ENCODE assay signal across 8 cellular contexts in genomic region chrX:47523713-47524166, GRCh38. TPM values are rescaled to one million over a fixed set of nuclear protein-coding genes. Genes with fewer than 3 reads are reported as not detected.
DNase-seq lines count a peak whose midpoint lies in the region; ATAC-seq, FAIRE-seq and TF ChIP-seq lines count a peak whose summit lies in the region.

No MANE protein-coding gene starts in this region.

- H3K4me3 Mint-ChIP-seq in activated CD8-positive, alpha-beta memory T cell treated with anti-CD3 and anti-CD28 coated beads, Interleukin-2, amount 10 ng/mL, durations not matched to agents 7 days and 5 days = peak overlapping the region; percentile 56

- H3K4me1 ChIP-seq in keratinocyte (ENCODE audit: control insufficient read depth, extremely low read depth, insufficient read depth, low read length) (peaks cover 3% of the 10 kb centered on the region), testis (no peaks in the 10 kb centered on the region)

- no peaks in the 10 kb centered on the region for H3K27me3 ChIP-seq in keratinocyte (ENCODE audit: control insufficient read depth, extremely low read depth, insufficient read depth, low read length)
- H3K27me3 ChIP-seq in testis = no peaks in the 10 kb centered on the region

- FAIRE-seq in keratinocyte (lab: Jason Lieb, UNC) = no peak

- DNase-seq in activated CD8-positive, alpha-beta memory T cell treated with anti-CD3 and anti-CD28 coated beads, Interleukin-2, amount 10 ng/mL, durations not matched to agents 7 days and 5 days = no peak
- no peak for DNase-seq in activated CD8-positive, alpha-beta memory T cell treated with anti-CD3 and anti-CD28 coated beads for 24 hours
- DNase-seq in activated naive CD4-positive, alpha-beta T cell treated with anti-CD3 and anti-CD28 coated beads, Interleukin-2, amount 50 U/mL, for 72 hours (ENCODE audit: low spot score in 2 of 2) = no peak
- DNase-seq in keratinocyte (ENCODE audit: low read depth, low spot score) (no peak), testis (no peak), SW480 (ENCODE audit: low spot score) (no peak), Ammon's horn (ENCODE audit: low spot score) (no peak)
- no peak for DNase-seq in effector CD4-positive, alpha-beta T cell

- dilution Hi-C loops in keratinocyte (cut with MboI; ENCODE audit: extremely low pct_ligation_motif_present, low sequenced_read_pairs) = no loop called here

- no peaks in the 10 kb centered on the region for H3K9me3 Mint-ChIP-seq in activated CD8-positive, alpha-beta memory T cell treated with anti-CD3 and anti-CD28 coated beads, Interleukin-2, amount 10 ng/mL, durations not matched to agents 7 days and 5 days (ENCODE audit: low read depth)
- H3K9me3 Mint-ChIP-seq in activated naive CD4-positive, alpha-beta T cell treated with anti-CD3 and anti-CD28 coated beads, Interleukin-2, amount 50 U/mL, for 72 hours = no peaks in the 10 kb centered on the region

- H3K9me1 ChIP-seq in keratinocyte (ENCODE audit: control insufficient read depth, extremely low read depth, insufficient read depth, low read length) = no peaks in the 10 kb centered on the region

- H3K4me1 Mint-ChIP-seq in activated CD8-positive, alpha-beta memory T cell treated with anti-CD3 and anti-CD28 coated beads, Interleukin-2, amount 10 ng/mL, durations not matched to agents 7 days and 5 days = peaks cover 4% of the 10 kb centered on the region

- H3K36me3 Mint-ChIP-seq in activated CD8-positive, alpha-beta memory T cell treated with anti-CD3 and anti-CD28 coated beads, Interleukin-2, amount 10 ng/mL, durations not matched to agents 7 days and 5 days = no peaks in the 10 kb centered on the region
- no peaks in the 10 kb centered on the region for H3K36me3 Mint-ChIP-seq in activated naive CD4-positive, alpha-beta T cell treated with anti-CD3 and anti-CD28 coated beads, Interleukin-2, amount 50 U/mL, for 72 hours

- peak overlapping the region; percentile 62 for H2AFZ ChIP-seq in keratinocyte (ENCODE audit: control insufficient read depth, low read length)

- peak; percentile 57 for ATAC-seq in activated CD8-positive, alpha-beta memory T cell treated with anti-CD3 and anti-CD28 coated beads, Interleukin-2, amount 10 ng/mL, durations not matched to agents 7 days and 5 days
- peak; percentile 38 to 61 for ATAC-seq in activated naive CD4-positive, alpha-beta T cell treated with anti-CD3 and anti-CD28 coated beads, Interleukin-2, amount 50 U/mL, for 72 hours

- CTCF ChIA-PET in activated CD8-positive, alpha-beta memory T cell treated with anti-CD3 and anti-CD28 coated beads, Interleukin-2, amount 10 ng/mL, durations not matched to agents 7 days and 5 days (lab: Charles Lee) = interaction anchor here (0.6 to 2.2 kb wide), 18 partner anchors 9 to 765 kb away, joined by 3 to 17 read pairs (median 4); partner anchors contain the start of gene SLC9A7

- TF ChIP-seq CTCF in keratinocyte (optimal IDR thresholded peaks at IDR 0.05 in 1 of 3, IDR thresholded peaks at IDR 0.05 in 1 of 3, conservative IDR thresholded peaks at IDR 0.05 in 1 of 3; ENCODE audit: extremely low read depth in 1 of 3, insufficient read depth in 2 of 3, low read length in 3 of 3) = no peak
- no peak for TF ChIP-seq CTCF in testis (IDR thresholded peaks at IDR 0.05)

- H3K9ac ChIP-seq in keratinocyte (ENCODE audit: control insufficient read depth, extremely low read depth, insufficient read depth, low read length) = peak overlapping the region; percentile 33

- no peaks in the 10 kb centered on the region for H3K9me3 ChIP-seq in keratinocyte (ENCODE audit: control insufficient read depth, low read depth, low read length)
- H3K9me3 ChIP-seq in testis = no peaks in the 10 kb centered on the region

- 0 to 30% methylated on average over 2 to 3 of the region's 34 CpGs for WGBS in testis, 2 donors

- no peak overlapping the region for H3K27ac Mint-ChIP-seq in activated CD8-positive, alpha-beta memory T cell treated with anti-CD3 and anti-CD28 coated beads, Interleukin-2, amount 10 ng/mL, durations not matched to agents 7 days and 5 days
- H3K27ac Mint-ChIP-seq in activated naive CD4-positive, alpha-beta T cell treated with anti-CD3 and anti-CD28 coated beads, Interleukin-2, amount 50 U/mL, for 72 hours = no peak overlapping the region

- H3K4me3 ChIP-seq in keratinocyte (ENCODE audit: control insufficient read depth in 2 of 3, extremely low read depth in 1 of 3, insufficient read depth in 2 of 3, low read depth in 1 of 3, low read length in 3 of 3) = peak overlapping the region; percentile 33 to 52 (median 43)
- H3K4me3 ChIP-seq in testis = peak overlapping the region; percentile 40 to 56

- H3K79me2 ChIP-seq in keratinocyte (ENCODE audit: control insufficient read depth, insufficient read depth, low read length) = no peaks in the 10 kb centered on the region

- H3K27me3 Mint-ChIP-seq in activated CD8-positive, alpha-beta memory T cell treated with anti-CD3 and anti-CD28 coated beads, Interleukin-2, amount 10 ng/mL, durations not matched to agents 7 days and 5 days = peaks cover 2% of the 10 kb centered on the region

- TF ChIP-seq POLR2A in testis (IDR thresholded peaks at IDR 0.05) = no peak

- no peaks in the 10 kb centered on the region for H4K20me1 ChIP-seq in keratinocyte (ENCODE audit: control insufficient read depth, extremely low read depth, insufficient read depth, low read length)

- intact Hi-C loops in testis (cut with DNase I; ENCODE audit: low total_unique reads) = loop anchor here (10.0 kb wide), 1 partner anchor 329 kb away; the partner anchor contains the start of gene UBA1

- H3K4me2 ChIP-seq in keratinocyte (ENCODE audit: control insufficient read depth, extremely low read depth, insufficient read depth, low read depth, low read length) = peak overlapping the region; percentile 54

- no peak overlapping the region for H3K27ac ChIP-seq in keratinocyte (ENCODE audit: control insufficient read depth, insufficient read depth, low read length)
- H3K27ac ChIP-seq in testis = peak overlapping the region in 1 of 2 donors; percentile 63

- no peaks in the 10 kb centered on the region for H3K36me3 ChIP-seq in keratinocyte (ENCODE audit: control insufficient read depth in 2 of 2, extremely low read depth in 1 of 2, insufficient read depth in 2 of 2, low read length in 2 of 2)
- no peaks in the 10 kb centered on the region for H3K36me3 ChIP-seq in testis (ENCODE audit: low read depth, missing control alignments)

RNA-seq across cellular contexts. Expression of gene ARAF, which starts 37.3 kb away (rescaled TPM):
- 10 to 100 TPM; 61.5 to 73.1 TPM for total RNA-seq in activated CD8-positive, alpha-beta memory T cell treated with anti-CD3 and anti-CD28 coated beads, Interleukin-2, amount 10 ng/mL, durations not matched to agents 7 days and 5 days
- total RNA-seq in activated naive CD4-positive, alpha-beta T cell treated with anti-CD3 and anti-CD28 coated beads, Interleukin-2, amount 50 U/mL, for 72 hours = 10 to 100 TPM; 75.5 to 83.9 TPM
- polyA plus RNA-seq in keratinocyte (21.3 to 40.5 TPM (median 22.4 TPM) in 3 replicates), testis (ENCODE audit: insufficient read depth, low read depth, low replicate concordance) (34.4 TPM)
- 5.6 TPM for polyA plus RNA-seq in keratinocyte (2011; ENCODE audit: low read depth)
- 28.4 and 29.0 TPM in 2 replicates for polyA plus RNA-seq in keratinocyte (2011; cell fraction: cytosol; rRNA removed)
- 47.8 and 49.4 TPM in 2 replicates for polyA plus RNA-seq in keratinocyte (2011; cell fraction: nucleus; rRNA removed)
- polyA plus RNA-seq in keratinocyte (2012; ENCODE audit: low replicate concordance) = 22.9 and 34.4 TPM in 2 replicates
- polyA minus RNA-seq in keratinocyte = 43.0 to 96.2 TPM (median 65.5 TPM) in 3 replicates
- polyA minus RNA-seq in keratinocyte (2011; cell fraction: cytosol; rRNA and poly(A)+ RNA removed) = 23.4 TPM
- 12.7 and 20.2 TPM in 2 replicates for polyA minus RNA-seq in keratinocyte (2011; cell fraction: nucleus; rRNA and poly(A)+ RNA removed)
- total RNA-seq in testis = 10 to 100 TPM; 29.8 to 44.3 TPM

RNA-seq across cellular contexts. Expression of gene ZNF41, which starts 40.7 kb away (rescaled TPM):
- total RNA-seq in activated CD8-positive, alpha-beta memory T cell treated with anti-CD3 and anti-CD28 coated beads, Interleukin-2, amount 10 ng/mL, durations not matched to agents 7 days and 5 days = 10 to 100 TPM in 1 of 2 experiments, 1 to 10 TPM in 1; 9.5 to 10.4 TPM
- total RNA-seq in activated naive CD4-positive, alpha-beta T cell treated with anti-CD3 and anti-CD28 coated beads, Interleukin-2, amount 50 U/mL, for 72 hours = 10 to 100 TPM in 1 of 2 donors, 1 to 10 TPM in 1; 5.8 to 10.6 TPM
- polyA plus RNA-seq in keratinocyte (4.2 to 5.0 TPM (median 4.2 TPM) in 3 replicates), testis (ENCODE audit: insufficient read depth, low read depth, low replicate concordance) (5.2 TPM)
- 1.6 TPM for polyA plus RNA-seq in keratinocyte (2011; ENCODE audit: low read depth)
- polyA plus RNA-seq in keratinocyte (2011; cell fraction: cytosol; rRNA removed) = 2.3 and 5.1 TPM in 2 replicates
- 6.5 and 6.8 TPM in 2 replicates for polyA plus RNA-seq in keratinocyte (2011; cell fraction: nucleus; rRNA removed)
- 1.3 and 3.6 TPM in 2 replicates for polyA plus RNA-seq in keratinocyte (2012; ENCODE audit: low replicate concordance)
- 1.6 to 6.6 TPM (median 3.9 TPM) in 3 replicates for polyA minus RNA-seq in keratinocyte
- polyA minus RNA-seq in keratinocyte (2011; cell fraction: cytosol; rRNA and poly(A)+ RNA removed) = 2.7 TPM
- polyA minus RNA-seq in keratinocyte (2011; cell fraction: nucleus; rRNA and poly(A)+ RNA removed) = 4.5 and 9.0 TPM in 2 replicates
- total RNA-seq in testis = 1 to 10 TPM; 8.1 to 8.3 TPM

RNA-seq across cellular contexts. Expression of gene TIMP1, which starts 58.5 kb away (rescaled TPM):
- total RNA-seq in activated CD8-positive, alpha-beta memory T cell treated with anti-CD3 and anti-CD28 coated beads, Interleukin-2, amount 10 ng/mL, durations not matched to agents 7 days and 5 days = 10 to 100 TPM; 14.5 to 23.5 TPM
- total RNA-seq in activated naive CD4-positive, alpha-beta T cell treated with anti-CD3 and anti-CD28 coated beads, Interleukin-2, amount 50 U/mL, for 72 hours = 10 to 100 TPM; 26.1 to 32.7 TPM
- polyA plus RNA-seq in keratinocyte (151 to 328 TPM (median 162 TPM) in 3 replicates), testis (ENCODE audit: insufficient read depth, low read depth, low replicate concordance) (708 TPM)
- 10.1 TPM for polyA plus RNA-seq in keratinocyte (2011; ENCODE audit: low read depth)
- 143 and 188 TPM in 2 replicates for polyA plus RNA-seq in keratinocyte (2011; cell fraction: cytosol; rRNA removed)
- polyA plus RNA-seq in keratinocyte (2011; cell fraction: nucleus; rRNA removed) = 127 and 170 TPM in 2 replicates
- 180 and 201 TPM in 2 replicates for polyA plus RNA-seq in keratinocyte (2012; ENCODE audit: low replicate concordance)
- 329 to 825 TPM (median 346 TPM) in 3 replicates for polyA minus RNA-seq in keratinocyte
- 340 TPM for polyA minus RNA-seq in keratinocyte (2011; cell fraction: cytosol; rRNA and poly(A)+ RNA removed)
- 88.3 and 93.9 TPM in 2 replicates for polyA minus RNA-seq in keratinocyte (2011; cell fraction: nucleus; rRNA and poly(A)+ RNA removed)
- 100 to 1,000 TPM; 535 to 995 TPM for total RNA-seq in testis

Comparison
In these comparisons a context has a peak if more than half of its experiments do, and no peak if none do; other contexts are left out.
1. RNA of gene TIMP1, which starts 58.5 kb away (total RNA-seq): 535 to 995 TPM in testis; 26.1 to 32.7 TPM in activated naive CD4-positive, alpha-beta T cell treated with anti-CD3 and anti-CD28 coated beads, Interleukin-2, amount 50 U/mL, for 72 hours and 14.5 to 23.5 TPM in activated CD8-positive, alpha-beta memory T cell treated with anti-CD3 and anti-CD28 coated beads, Interleukin-2, amount 10 ng/mL, durations not matched to agents 7 days and 5 days; every median in the first group is over 10 times any median in the second.